Comparison of ENCODE assay signal across 1 cellular context in the genomic region with DNA sequence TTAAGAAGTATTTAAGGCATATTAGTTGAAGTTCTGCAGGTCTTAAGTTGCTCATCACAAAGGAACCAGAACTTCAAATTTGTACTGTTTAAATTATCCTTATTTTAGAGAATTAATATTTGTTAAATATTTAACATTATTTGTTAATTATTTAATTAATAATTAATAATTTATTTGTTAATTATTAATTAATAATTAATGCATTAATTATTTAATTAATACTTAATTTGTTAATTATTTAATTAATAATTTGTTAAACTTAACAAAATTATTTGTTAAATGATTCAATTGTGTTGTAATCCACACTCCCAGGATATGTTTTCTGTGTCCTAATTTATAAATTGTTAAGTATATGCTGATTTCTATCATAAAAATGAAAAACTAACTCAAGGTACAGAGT.
TF ChIP-seq lines count a peak whose summit lies in the region.

No MANE protein-coding gene starts in this region.

TF ChIP-seq in K562, 482 proteins besides CTCF, POLR2A, EP300 and RAD21 (continued from another document):
- TF ChIP-seq NFRKB (IDR thresholded peaks at IDR 0.05; ENCODE audit: low read depth) (no peak), ZNF507 (tag; conservative IDR thresholded peaks at IDR 0.05) (no peak), NFE2 (IDR thresholded peaks at IDR 0.05; ENCODE audit: low read depth) (no peak), ELF1 (tag; IDR thresholded peaks at IDR 0.05) (no peak), RBM34 (IDR thresholded peaks at IDR 0.05; ENCODE audit: borderline replicate concordance, insufficient read depth, low read length) (no peak), ZNF324 (CRISPR knock-in tag; IDR thresholded peaks at IDR 0.05) (no peak), ZFP30 (CRISPR knock-in tag; IDR thresholded peaks at IDR 0.05; ENCODE audit: borderline replicate concordance) (no peak), ETV5 (CRISPR knock-in tag; IDR thresholded peaks at IDR 0.05; ENCODE audit: low read depth) (no peak), MTA1 (IDR thresholded peaks at IDR 0.05; ENCODE audit: borderline replicate concordance) (no peak)
- TF ChIP-seq, protein P1, sequence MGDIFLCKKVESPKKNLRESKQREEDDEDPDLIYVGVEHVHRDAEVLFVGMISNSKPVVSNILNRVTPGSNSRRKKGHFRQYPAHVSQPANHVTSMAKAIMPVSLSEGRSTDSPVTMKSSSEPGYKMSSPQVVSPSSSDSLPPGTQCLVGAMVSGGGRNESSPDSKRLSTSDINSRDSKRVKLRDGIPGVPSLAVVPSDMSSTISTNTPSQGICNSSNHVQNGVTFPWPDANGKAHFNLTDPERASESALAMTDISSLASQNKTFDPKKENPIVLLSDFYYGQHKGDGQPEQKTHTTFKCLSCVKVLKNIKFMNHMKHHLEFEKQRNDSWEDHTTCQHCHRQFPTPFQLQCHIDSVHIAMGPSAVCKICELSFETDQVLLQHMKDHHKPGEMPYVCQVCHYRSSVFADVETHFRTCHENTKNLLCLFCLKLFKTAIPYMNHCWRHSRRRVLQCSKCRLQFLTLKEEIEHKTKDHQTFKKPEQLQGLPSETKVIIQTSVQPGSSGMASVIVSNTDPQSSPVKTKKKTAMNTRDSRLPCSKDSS (IDR thresholded peaks at IDR 0.05; ENCODE audit: low read depth, partially characterized antibody), result no peak
- TF ChIP-seq, protein P2, sequence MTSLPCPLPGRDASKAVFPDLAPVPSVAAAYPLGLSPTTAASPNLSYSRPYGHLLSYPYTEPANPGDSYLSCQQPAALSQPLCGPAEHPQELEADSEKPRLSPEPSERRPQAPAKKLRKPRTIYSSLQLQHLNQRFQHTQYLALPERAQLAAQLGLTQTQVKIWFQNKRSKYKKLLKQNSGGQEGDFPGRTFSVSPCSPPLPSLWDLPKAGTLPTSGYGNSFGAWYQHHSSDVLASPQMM (CRISPR knock-in tag; IDR thresholded peaks at IDR 0.05), result no peak
- TF ChIP-seq, protein P3, sequence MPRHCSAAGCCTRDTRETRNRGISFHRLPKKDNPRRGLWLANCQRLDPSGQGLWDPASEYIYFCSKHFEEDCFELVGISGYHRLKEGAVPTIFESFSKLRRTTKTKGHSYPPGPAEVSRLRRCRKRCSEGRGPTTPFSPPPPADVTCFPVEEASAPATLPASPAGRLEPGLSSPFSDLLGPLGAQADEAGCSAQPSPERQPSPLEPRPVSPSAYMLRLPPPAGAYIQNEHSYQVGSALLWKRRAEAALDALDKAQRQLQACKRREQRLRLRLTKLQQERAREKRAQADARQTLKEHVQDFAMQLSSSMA (CRISPR knock-in tag; IDR thresholded peaks at IDR 0.05), result no peak
